ENCODE assay signal across 25 cellular contexts in genomic region chr12:120965125-120965524, GRCh38. TPM values are rescaled to one million over a fixed set of nuclear protein-coding genes. Genes with fewer than 3 reads are reported as not detected.
"Had no signal": no experiment of that assay in that cellular context is flagged by ENCODE, and none has a peak within 500 bp of the region (broad histone marks: within the 10 kb centered on the region; RNA-seq: fewer than 3 reads in every experiment).

No MANE protein-coding gene starts in this region.

- H3K4me3 Mint-ChIP-seq: activated CD4-positive, alpha-beta memory T cell treated with anti-CD3 and anti-CD28 coated beads for 36 hours; activated CD4-positive, alpha-beta T cell treated with anti-CD3 and anti-CD28 coated beads, Interleukin-2, amount 10 ng/mL, durations not matched to agents 24 days and 14 days; activated naive CD4-positive, alpha-beta T cell treated with anti-CD3 and anti-CD28 coated beads, Interleukin-2, amount 50 U/mL, for 24 hours; T-helper 17 cell; WTC11 had no signal

- H3K9me3 ChIP-seq: breast epithelium had no signal

- H3K9me3 Mint-ChIP-seq: activated CD4-positive, alpha-beta memory T cell treated with anti-CD3 and anti-CD28 coated beads for 36 hours; activated CD4-positive, alpha-beta T cell treated with anti-CD3 and anti-CD28 coated beads, Interleukin-2, amount 10 ng/mL, durations not matched to agents 24 days and 14 days; activated naive CD4-positive, alpha-beta T cell treated with anti-CD3 and anti-CD28 coated beads, Interleukin-2, amount 50 U/mL, for 24 hours; WTC11 had no signal

- H3K4me3 ChIP-seq: breast epithelium had no signal

- H3K36me3 Mint-ChIP-seq: activated CD4-positive, alpha-beta memory T cell treated with anti-CD3 and anti-CD28 coated beads for 36 hours; activated naive CD4-positive, alpha-beta T cell treated with anti-CD3 and anti-CD28 coated beads, Interleukin-2, amount 50 U/mL, for 24 hours; WTC11 had no signal

- H3K4me1 ChIP-seq: breast epithelium had no signal

- DNase-seq: activated CD4-positive, alpha-beta memory T cell treated with anti-CD3 and anti-CD28 coated beads for 36 hours; activated CD4-positive, alpha-beta T cell treated with anti-CD3 and anti-CD28 coated beads, Interleukin-2, amount 10 ng/mL, durations not matched to agents 24 days and 14 days; activated CD4-positive, CD25-positive, alpha-beta regulatory T cell treated with anti-CD3 and anti-CD28 coated beads, Interleukin-2, amount 50 U/mL, for 72 hours; activated T-cell treated with anti-CD3 and anti-CD28 coated beads for 4 hours; activated T-cell treated with anti-CD3 and anti-CD28 coated beads, Interleukin-2, amount 50 U/mL, for 48 hours; aorta; caudate nucleus; MM.1S; NCI-H1105; NCI-H1436; NCI-H1694 treated with DMSO at 0.1 percent for 48 hours; NCI-H2029 treated with DMSO at 0.1 percent for 48 hours; NCI-H345; NCI-H510A; NCI-H526 treated with DMSO at 0.1 percent for 48 hours; NCI-H82; SIG-M5; T-helper 17 cell; T-helper 9 cell had no signal

- H3K27ac Mint-ChIP-seq: activated CD4-positive, alpha-beta T cell treated with anti-CD3 and anti-CD28 coated beads, Interleukin-2, amount 10 ng/mL, durations not matched to agents 24 days and 14 days; activated naive CD4-positive, alpha-beta T cell treated with anti-CD3 and anti-CD28 coated beads, Interleukin-2, amount 50 U/mL, for 24 hours had no signal

- ATAC-seq: T-helper 17 cell, WTC11 had no signal

- H3K27me3 Mint-ChIP-seq: activated CD4-positive, alpha-beta memory T cell treated with anti-CD3 and anti-CD28 coated beads for 36 hours; activated CD4-positive, alpha-beta T cell treated with anti-CD3 and anti-CD28 coated beads, Interleukin-2, amount 10 ng/mL, durations not matched to agents 24 days and 14 days; activated naive CD4-positive, alpha-beta T cell treated with anti-CD3 and anti-CD28 coated beads, Interleukin-2, amount 50 U/mL, for 24 hours had no signal

- H3K36me3 ChIP-seq: breast epithelium had no signal

RNA-seq across cellular contexts. Expression of gene HNF1A, which starts 13.2 kb away (rescaled TPM):
- total RNA-seq: activated CD4-positive, alpha-beta memory T cell treated with anti-CD3 and anti-CD28 coated beads for 36 hours; activated CD4-positive, alpha-beta T cell treated with anti-CD3 and anti-CD28 coated beads, Interleukin-2, amount 10 ng/mL, durations not matched to agents 24 days and 14 days; activated CD8-positive, alpha-beta memory T cell treated with anti-CD3 and anti-CD28 coated beads for 36 hours; aorta; OCI-LY7; RPMI7951; T-helper 17 cell; WTC11 had no signal
